10 cellular contexts compared by ENCODE assay signal in genomic region chr6:139763468-139764214, GRCh38.
DNase-seq lines count a peak whose midpoint lies in the region; TF ChIP-seq lines count a peak whose summit lies in the region.
"Had no signal": no experiment of that assay in that cellular context is flagged by ENCODE, and none has a peak within 500 bp of the region (broad histone marks: within the 10 kb centered on the region; RNA-seq: fewer than 3 reads in every experiment).

No MANE protein-coding gene starts in this region.

- peak; percentile 17 for DNase-seq in A673 (ENCODE audit: low spot score)
- DNase-seq in NB4 (ENCODE audit: low read depth), result peak; percentile 81
- DNase-seq in MCF 10A (ENCODE audit: unreplicated experiment), result peak; percentile 41
- no peak for DNase-seq in nephron progenitor cell
- DNase-seq in NCI-H2227 (lab: John Stamatoyannopoulos, UW; ENCODE audit: unreplicated experiment), result no peak
- DNase-seq in NCI-H526 (lab: John Stamatoyannopoulos, UW), result no peak
- DNase-seq in pons (ENCODE audit: low spot score), result no peak
- no peak for DNase-seq in NCI-H748 (lab: John Stamatoyannopoulos, UW; ENCODE audit: unreplicated experiment)
- DNase-seq: COR-L47, occipital lobe had no signal

- H3K4me1 Mint-ChIP-seq in MCF 10A (ENCODE audit: insufficient read depth, unreplicated experiment) (peaks cover 37% of the 10 kb centered on the region), nephron progenitor cell (peaks cover 68% of the 10 kb centered on the region)

- H3K4me3 ChIP-seq in A673 (ENCODE audit: low read depth, low read length, poor library complexity, severe bottlenecking), result no peak overlapping the region
- no peak overlapping the region for H3K4me3 ChIP-seq in NB4 (ENCODE audit: low read depth, low read length)

- intact Hi-C loops in A673 (cut with micrococcal nuclease; ENCODE audit: unreplicated experiment) (no loop called here), MCF 10A (cut with micrococcal nuclease) (loop anchor here (2.0 to 10.0 kb wide), 3 partner anchors 281 to 389 kb away; partner anchors contain the start of gene CITED2)

- no peak for TF ChIP-seq POLR2A in NB4 (IDR thresholded peaks at IDR 0.05; ENCODE audit: extremely low read depth, insufficient read length)

- no peaks in the 10 kb centered on the region for H3K36me3 ChIP-seq in A673 (ENCODE audit: insufficient read depth, low read length, poor library complexity, severe bottlenecking)

- TF ChIP-seq CTCF in A673 (conservative IDR thresholded peaks at IDR 0.05; ENCODE audit: low read depth, low read length) (no peak), NB4 (IDR thresholded peaks at IDR 0.05; ENCODE audit: low read depth, low read length) (no peak), MCF 10A (IDR thresholded peaks at IDR 0.05; ENCODE audit: unreplicated experiment) (no peak), nephron progenitor cell (IDR thresholded peaks at IDR 0.05) (no peak)

- H3K27ac Mint-ChIP-seq in MCF 10A (ENCODE audit: low read depth, unreplicated experiment), result peak overlapping the region; percentile 88
- peak overlapping the region; percentile 9 for H3K27ac Mint-ChIP-seq in nephron progenitor cell

- H3K4me3 Mint-ChIP-seq in MCF 10A (ENCODE audit: unreplicated experiment) (peak overlapping the region; percentile 14), nephron progenitor cell (no peak overlapping the region)

- peaks cover 21% of the 10 kb centered on the region for H3K4me1 ChIP-seq in A673 (ENCODE audit: insufficient read depth, low read length, poor library complexity, severe bottlenecking)

- BruUV-seq in A673 (replicated peaks; lab: Mats Ljungman, UMichigan) (no TSS peak), MCF 10A (replicated peaks; lab: Mats Ljungman, UMichigan) (no TSS peak)

- H3K9me3 ChIP-seq in A673 (ENCODE audit: low read depth, low read length, poor library complexity, severe bottlenecking), result no peaks in the 10 kb centered on the region

- H3K27me3 Mint-ChIP-seq in MCF 10A (ENCODE audit: insufficient read depth, unreplicated experiment), result no peaks in the 10 kb centered on the region
- no peaks in the 10 kb centered on the region for H3K27me3 Mint-ChIP-seq in nephron progenitor cell (ENCODE audit: low read depth, poor library complexity)

- H3K9me3 Mint-ChIP-seq in MCF 10A (ENCODE audit: unreplicated experiment) (no peaks in the 10 kb centered on the region), nephron progenitor cell (no peaks in the 10 kb centered on the region)

- CTCF ChIA-PET in A673 (lab: Charles Lee), result no interaction called here
- CTCF ChIA-PET in MCF 10A (lab: Yijun Ruan, JAX), result interaction anchor here (0.6 to 2.8 kb wide), 6 partner anchors 11 to 394 kb away, joined by 3 to 9 read pairs (median 4); no protein-coding TSS in a partner anchor

- POLR2A ChIA-PET in A673 (lab: Charles Lee; ENCODE audit: low non-redundant PET) (interaction anchor here (0.6 to 0.7 kb wide), 2 partner anchors 246 to 592 kb away, joined by 3 to 5 read pairs; no protein-coding TSS in a partner anchor), MCF 10A (lab: Yijun Ruan, JAX) (interaction anchor here (0.6 to 4.8 kb wide), 13 partner anchors 10 to 389 kb away, joined by 3 to 72 read pairs (median 6); partner anchors contain the start of gene CITED2)

- no peaks in the 10 kb centered on the region for H3K27me3 ChIP-seq in A673 (replicated peaks; ENCODE audit: insufficient read depth, low read depth, low read length, poor library complexity)

- H3K27ac ChIP-seq in A673 (ENCODE audit: low read depth, low read length, poor library complexity, severe bottlenecking), result no peak overlapping the region

- H3K36me3 Mint-ChIP-seq in MCF 10A (ENCODE audit: insufficient read depth, unreplicated experiment) (no peaks in the 10 kb centered on the region), nephron progenitor cell (ENCODE audit: low read depth) (no peaks in the 10 kb centered on the region)

Comparison
In these comparisons a context has a peak if more than half of its experiments do, and no peak if none do; other contexts are left out.
1. DNase-seq: peak in A673 (single experiment), NB4 (single experiment) and MCF 10A (single experiment); none in nephron progenitor cell (single experiment), NCI-H2227 (single experiment), NCI-H526 (0 of 2), pons (single experiment) and NCI-H748 (single experiment).